In genomic region chr12:104063712-104064030, GRCh38 we compare ENCODE assay signal across 8 cellular contexts. TPM values are rescaled to one million over a fixed set of nuclear protein-coding genes. Genes with fewer than 3 reads are reported as not detected.
DNase-seq lines count a peak whose midpoint lies in the region; ATAC-seq and TF ChIP-seq lines count a peak whose summit lies in the region.

No MANE protein-coding gene starts in this region.

- no peak overlapping the region for H2BK15ac ChIP-seq in neuronal stem cell (ENCODE audit: low read length)

- no peak overlapping the region for H2AK5ac ChIP-seq in neuronal stem cell (ENCODE audit: low read depth, low read length)

- H3K4me3 ChIP-seq in ACC112 (ENCODE audit: low read depth, low read length) (peak overlapping the region; percentile 98), esophagus squamous epithelium (peak overlapping the region; percentile 66 to 93 (median 87)), neuronal stem cell (ENCODE audit: low read length in 2 of 2) (peak overlapping the region; percentile 79 to 91)

- DNase-seq in SK-MEL-5 (ENCODE audit: low read depth, low spot score) (peak; percentile 35), esophagus squamous epithelium (lab: John Stamatoyannopoulos, UW) (no peak), neuronal stem cell (ENCODE audit: low spot score) (no peak), hepatic stellate cell (ENCODE audit: low spot score) (no peak), occipital lobe (lab: John Stamatoyannopoulos, UW) (no peak)

- peaks cover 17% of the 10 kb centered on the region for H3K4me1 ChIP-seq in ACC112 (ENCODE audit: control insufficient read depth, insufficient read depth, low read length, unreplicated experiment)
- H3K4me1 ChIP-seq in esophagus squamous epithelium = peaks cover 12 to 34% (median 14%) of the 10 kb centered on the region in 3 donors
- H3K4me1 ChIP-seq in neuronal stem cell (ENCODE audit: control insufficient read depth in 2 of 2, insufficient read depth in 1 of 2, low read depth in 1 of 2, low read length in 2 of 2) = peaks cover 3 to 7% of the 10 kb centered on the region in 2 donors

- H3K18ac ChIP-seq in neuronal stem cell (ENCODE audit: low read length) = peak overlapping the region; percentile 66

- H3K9me3 ChIP-seq in esophagus squamous epithelium (no peaks in the 10 kb centered on the region), neuronal stem cell (replicated peaks in 1 of 2; ENCODE audit: control insufficient read depth in 2 of 2, insufficient read depth in 1 of 2, low read depth in 1 of 2, low read length in 2 of 2) (no peaks in the 10 kb centered on the region)

- H3K27ac ChIP-seq in ACC112 (ENCODE audit: low read depth, low read length) = peak overlapping the region; percentile 79
- H3K27ac ChIP-seq in esophagus squamous epithelium = peak overlapping the region; percentile 90 to 94 (median 93)
- H3K27ac ChIP-seq in neuronal stem cell (replicated peaks; ENCODE audit: low read length) = no peak overlapping the region

- no peak overlapping the region for H2BK5ac ChIP-seq in neuronal stem cell (ENCODE audit: low read length)

- in situ Hi-C loops in SK-MEL-5 (cut with HindIII; ENCODE audit: low pct_unique_long_range_greater_than_20kb, low sequenced_read_pairs) = no loop called here

- ATAC-seq in GM18520 (IDR thresholded peaks at IDR 0.05; ENCODE audit: unreplicated experiment) = peak; percentile 11
- ATAC-seq in HG03045 (IDR thresholded peaks at IDR 0.05; ENCODE audit: unreplicated experiment) = peak; percentile 30

- peak overlapping the region; percentile 16 for H3K23ac ChIP-seq in neuronal stem cell (ENCODE audit: low read depth, low read length, poor library complexity)

- H3K36me3 ChIP-seq in ACC112 (ENCODE audit: insufficient read depth, low read length) = no peaks in the 10 kb centered on the region; the same call in 1 of the 2 replicates
- H3K36me3 ChIP-seq in esophagus squamous epithelium = peaks cover 0 to 22% (median 0%) of the 10 kb centered on the region in 3 donors
- peaks cover 0 to 6% of the 10 kb centered on the region in 2 donors for H3K36me3 ChIP-seq in neuronal stem cell (replicated peaks in 1 of 2; ENCODE audit: control insufficient read depth in 2 of 2, insufficient read depth in 2 of 2, low read length in 2 of 2)

- H4K8ac ChIP-seq in neuronal stem cell (ENCODE audit: low read depth, low read length) = no peak overlapping the region

- H2AFZ ChIP-seq in ACC112 (ENCODE audit: low read length, unreplicated experiment) (peak overlapping the region; percentile 86), neuronal stem cell (ENCODE audit: low read length) (peak overlapping the region; percentile 100)

- peak overlapping the region; percentile 46 for H2BK12ac ChIP-seq in neuronal stem cell (ENCODE audit: low read length)

- 0% methylated on average over 2 to 4 of the region's 7 CpGs for WGBS in esophagus squamous epithelium, 2 donors
- no CpG with 5 or more reads among the region's 7 CpGs for WGBS in neuronal stem cell (ENCODE audit: extremely low coverage in 2 of 2, insufficient read length in 2 of 2, insufficient replicate concordance in 1 of 2), 2 donors

- peak overlapping the region; percentile 60 for H3K4me2 ChIP-seq in neuronal stem cell (ENCODE audit: insufficient read depth, low read length, poor library complexity, severe bottlenecking)

- H3K9ac ChIP-seq in neuronal stem cell (ENCODE audit: low read depth, low read length, poor library complexity) = peak overlapping the region; percentile 72

- TF ChIP-seq CTCF in esophagus squamous epithelium (IDR thresholded peaks at IDR 0.05) = no peak

- H3K14ac ChIP-seq in neuronal stem cell (ENCODE audit: low read length) = no peak overlapping the region

- no peak for TF ChIP-seq POLR2A in esophagus squamous epithelium (IDR thresholded peaks at IDR 0.05)

- H3K79me2 ChIP-seq in ACC112 (ENCODE audit: control insufficient read depth, insufficient read depth, low read length, unreplicated experiment) = peaks cover 34% of the 10 kb centered on the region

- no peak overlapping the region for H4K91ac ChIP-seq in neuronal stem cell (ENCODE audit: low read depth, low read length, poor library complexity)

- H3K79me1 ChIP-seq in neuronal stem cell (ENCODE audit: low read depth, low read length) = peaks cover 4% of the 10 kb centered on the region

- H3K4ac ChIP-seq in neuronal stem cell (ENCODE audit: low read length) = no peak overlapping the region

- H2BK120ac ChIP-seq in neuronal stem cell (ENCODE audit: low read depth, low read length) = no peak overlapping the region

- H3K27me3 ChIP-seq in ACC112 (ENCODE audit: insufficient read depth, low read length) (no peaks in the 10 kb centered on the region), esophagus squamous epithelium (no peaks in the 10 kb centered on the region), neuronal stem cell (ENCODE audit: control insufficient read depth in 3 of 3, insufficient read depth in 3 of 3, low read depth in 1 of 3, low read length in 3 of 3) (peaks cover 0 to 9% (median 5%) of the 10 kb centered on the region in 3 experiments)

- intact Hi-C loops in esophagus squamous epithelium (cut with DNase I) = loop anchor here (10.0 kb wide), 1 partner anchor 109 kb away; a partner anchor contains a TSS

RNA-seq across cellular contexts. Expression of gene HCFC2, which starts 0.7 kb away (rescaled TPM):
- total RNA-seq in SK-MEL-5 (2014; rRNA removed; shearing (Covaris generic)) = 9.4 and 10.8 TPM in 2 replicates
- 5.9 TPM in 2 replicates for polyA plus RNA-seq in SK-MEL-5 (2015; cell fraction: cytosol; rRNA removed)
- polyA plus RNA-seq in SK-MEL-5 (2015; cell fraction: nucleus; rRNA removed) = 21.7 and 28.7 TPM in 2 replicates
- 10 to 100 TPM; 10.1 to 17.7 (median 14.7) TPM for total RNA-seq in esophagus squamous epithelium
- polyA plus RNA-seq in neuronal stem cell (2013, experiment 1 of 2) = 2.6 TPM
- 2.6 TPM for polyA plus RNA-seq in neuronal stem cell (2013, experiment 2 of 2)
- total RNA-seq in occipital lobe = 84.4 TPM

RNA-seq across cellular contexts. Expression of gene GLT8D2, which starts 13.7 kb away (rescaled TPM):
- 1.2 TPM in 1 of 2 replicates, not detected in the other for total RNA-seq in SK-MEL-5 (2014; rRNA removed; shearing (Covaris generic))
- 0.38 and 1.7 TPM in 2 replicates for polyA plus RNA-seq in SK-MEL-5 (2015; cell fraction: cytosol; rRNA removed)
- polyA plus RNA-seq in SK-MEL-5 (2015; cell fraction: nucleus; rRNA removed) = 0.35 and 0.60 TPM in 2 replicates
- total RNA-seq in esophagus squamous epithelium = 1 to 10 TPM in 2 of 4 donors, under 1 TPM in 1, not detected in 1; 0.61 to 4.8 (median 2.7) TPM
- polyA plus RNA-seq in neuronal stem cell (2013, experiment 1 of 2) = 2.0 TPM
- 2.1 TPM for polyA plus RNA-seq in neuronal stem cell (2013, experiment 2 of 2)
- total RNA-seq in occipital lobe = 13.9 TPM
